11 cellular contexts compared by ENCODE assay signal in the genomic region with DNA sequence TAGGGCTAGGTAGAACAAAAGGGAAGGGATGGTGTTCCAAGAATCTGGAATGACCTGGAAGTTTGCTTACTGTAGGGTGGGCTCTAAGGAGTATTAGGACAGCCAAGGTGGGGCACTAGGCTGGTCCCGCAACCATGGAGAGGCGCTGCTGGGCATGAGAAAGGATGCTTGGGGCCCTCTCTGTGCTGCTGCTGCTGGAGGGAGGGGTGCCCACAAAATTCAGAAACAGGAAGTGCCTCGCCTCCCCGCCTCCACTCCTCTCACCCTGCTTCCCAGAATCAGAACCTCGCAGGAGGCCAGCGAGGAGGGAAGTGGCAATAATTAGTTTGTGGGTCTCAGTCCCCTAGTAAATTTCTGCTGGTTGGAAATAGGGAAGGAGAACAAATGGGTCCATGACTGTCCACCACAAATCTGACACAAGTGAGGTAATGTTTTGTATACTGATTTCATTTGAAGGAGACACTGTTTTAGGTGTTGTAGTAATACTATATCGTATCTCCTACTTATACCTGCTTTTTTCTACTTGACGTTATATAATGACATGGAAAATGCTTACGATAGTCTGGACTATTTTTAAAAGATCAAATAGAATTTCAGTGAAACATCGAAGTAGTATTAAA. TPM values are rescaled to one million over a fixed set of nuclear protein-coding genes. Genes with fewer than 3 reads are reported as not detected.
DNase-seq lines count a peak whose midpoint lies in the region; ATAC-seq and TF ChIP-seq lines count a peak whose summit lies in the region.
"Had no signal": no experiment of that assay in that cellular context is flagged by ENCODE, and none has a peak within 500 bp of the region (broad histone marks: within the 10 kb centered on the region; RNA-seq: fewer than 3 reads in every experiment).

No MANE protein-coding gene starts in this region.

- H4K91ac ChIP-seq in H9 (ENCODE audit: insufficient read length, low read depth, low read length): no peak overlapping the region

- no peak for TF ChIP-seq CTCF in H9 (conservative IDR thresholded peaks at IDR 0.05)

- H4K20me1 ChIP-seq in H9 (ENCODE audit: control insufficient read depth, insufficient read depth, insufficient read length): no peaks in the 10 kb centered on the region

- no peak overlapping the region for H2BK20ac ChIP-seq in H9 (ENCODE audit: low read depth, low read length, poor library complexity, severe bottlenecking)

- no peak overlapping the region for H3K14ac ChIP-seq in H9 (ENCODE audit: insufficient read depth, low read length)

- peak; percentile 22 for DNase-seq in OCI-M1 (lab: John Stamatoyannopoulos, UW)
- DNase-seq in activated CD4-positive, alpha-beta T cell treated with anti-CD3 and anti-CD28 coated beads, Interleukin-2, amount 50 U/mL, for 48 hours: peak; percentile 54 to 65
- DNase-seq in central memory CD4-positive, alpha-beta T cell: peak; percentile 21
- peak in 1 of 2 donors; percentile 57 for DNase-seq in stimulated activated effector memory CD8-positive, alpha-beta T cell treated with anti-CD3 and anti-CD28 coated beads, Interleukin-12 subunit alpha, Interleukin-12 subunit beta, amount 100 ng/mL, for 72 hours (ENCODE audit: low spot score in 2 of 2)
- DNase-seq in DMS 273 treated with DMSO at 0.1 percent for 48 hours (lab: John Stamatoyannopoulos, UW): no peak
- DNase-seq in middle frontal gyrus (ENCODE audit: extremely low spot score, low spot score): no peak
- no peak for DNase-seq in H9
- DNase-seq: NCI-H1105 treated with DMSO at 0.1 percent for 48 hours had no signal

- H3K79me1 ChIP-seq in H9 (ENCODE audit: insufficient read depth, low read depth, low read length, poor library complexity, severe bottlenecking): no peaks in the 10 kb centered on the region

- WGBS in H9 (ENCODE audit: extremely low coverage, insufficient read length, low lambda C conversion rate): no CpG with 5 or more reads among the region's 10 CpGs

- H2BK12ac ChIP-seq in H9 (ENCODE audit: insufficient read length, low read depth, low read length): no peak overlapping the region

- no peaks in the 10 kb centered on the region for H3K27me3 ChIP-seq in H9 (ENCODE audit: insufficient read depth, low read length)
- H3K27me3 ChIP-seq: vagina had no signal

- peak; percentile 73 for ATAC-seq in stimulated activated effector memory CD8-positive, alpha-beta T cell treated with anti-CD3 and anti-CD28 coated beads, Interleukin-12 subunit alpha, Interleukin-12 subunit beta, amount 100 ng/mL, for 72 hours
- no peak for ATAC-seq in HG03097 (IDR thresholded peaks at IDR 0.05; ENCODE audit: low FRiP score, unreplicated experiment)
- ATAC-seq: Panc1 had no signal

- peak overlapping the region; percentile 14 for H3K4me3 Mint-ChIP-seq in stimulated activated effector memory CD8-positive, alpha-beta T cell treated with anti-CD3 and anti-CD28 coated beads, Interleukin-12 subunit alpha, Interleukin-12 subunit beta, amount 100 ng/mL, for 72 hours
- H3K4me3 Mint-ChIP-seq in H9: no peak overlapping the region

- no peak overlapping the region for H2BK5ac ChIP-seq in H9 (ENCODE audit: insufficient read length, low read length)

- H3K4me2 ChIP-seq in H9 (ENCODE audit: insufficient read depth, insufficient read length, low read length): no peak overlapping the region

- no peaks in the 10 kb centered on the region for H3K9me3 ChIP-seq in H9 (ENCODE audit: control insufficient read depth, low read depth, low read length)
- H3K9me3 ChIP-seq: vagina had no signal

- no peak overlapping the region for H3T11ph ChIP-seq in H9 (ENCODE audit: low read length)

- H3K4me1 ChIP-seq in H9 (ENCODE audit: insufficient read depth, low read length): no peaks in the 10 kb centered on the region
- H3K4me1 ChIP-seq: vagina had no signal

- no peak overlapping the region for H3K18ac ChIP-seq in H9 (ENCODE audit: insufficient read length, low read depth, low read length)

- H3K79me2 ChIP-seq in H9 (ENCODE audit: insufficient read depth, low read length): no peaks in the 10 kb centered on the region

- H3K27me3 Mint-ChIP-seq in H9 (ENCODE audit: low read depth): no peaks in the 10 kb centered on the region

- no peak overlapping the region for H4K5ac ChIP-seq in H9 (ENCODE audit: insufficient read length, low read depth, low read length)

- H3K36me3 Mint-ChIP-seq in stimulated activated effector memory CD8-positive, alpha-beta T cell treated with anti-CD3 and anti-CD28 coated beads, Interleukin-12 subunit alpha, Interleukin-12 subunit beta, amount 100 ng/mL, for 72 hours: no peaks in the 10 kb centered on the region
- H3K36me3 Mint-ChIP-seq in H9 (ENCODE audit: insufficient read depth in 1 of 3, low read depth in 3 of 3): peaks cover 0 to 2% (median 0%) of the 10 kb centered on the region in 3 experiments; a peak in 2 of 7 replicates

- no peak overlapping the region for H2AFZ ChIP-seq in H9 (ENCODE audit: low read length)

- peak overlapping the region; percentile 85 for H3K27ac Mint-ChIP-seq in stimulated activated effector memory CD8-positive, alpha-beta T cell treated with anti-CD3 and anti-CD28 coated beads, Interleukin-12 subunit alpha, Interleukin-12 subunit beta, amount 100 ng/mL, for 72 hours
- no peak overlapping the region for H3K27ac Mint-ChIP-seq in H9

- H3K4me1 Mint-ChIP-seq in stimulated activated effector memory CD8-positive, alpha-beta T cell treated with anti-CD3 and anti-CD28 coated beads, Interleukin-12 subunit alpha, Interleukin-12 subunit beta, amount 100 ng/mL, for 72 hours: peaks cover 12% of the 10 kb centered on the region
- H3K4me1 Mint-ChIP-seq in H9: peaks cover 4 to 8% of the 10 kb centered on the region in 2 experiments

- H3K23me2 ChIP-seq in H9 (ENCODE audit: insufficient read length, low read depth, low read length, poor library complexity, severe bottlenecking): no peaks in the 10 kb centered on the region

- H3K9me3 Mint-ChIP-seq in stimulated activated effector memory CD8-positive, alpha-beta T cell treated with anti-CD3 and anti-CD28 coated beads, Interleukin-12 subunit alpha, Interleukin-12 subunit beta, amount 100 ng/mL, for 72 hours: no peaks in the 10 kb centered on the region
- peaks cover 0 to 3% of the 10 kb centered on the region in 2 experiments; a peak in 2 of 5 replicates for H3K9me3 Mint-ChIP-seq in H9

- H3K23ac ChIP-seq in H9 (ENCODE audit: insufficient read length, low read depth, low read length): no peak overlapping the region

- no peak overlapping the region for H2BK15ac ChIP-seq in H9 (ENCODE audit: low read depth, low read length)

- H3K9ac ChIP-seq in H9 (ENCODE audit: extremely low read depth, insufficient read length, low read length): no peak overlapping the region

- no peak overlapping the region for H3K56ac ChIP-seq in H9 (ENCODE audit: insufficient read length, low read depth, low read length)

- no peak overlapping the region for H3K4ac ChIP-seq in H9 (ENCODE audit: low read depth, low read length)

- H4K8ac ChIP-seq in H9 (replicated peaks; ENCODE audit: insufficient read length, low read depth, low read length): no peak overlapping the region

- no peak overlapping the region for H2BK120ac ChIP-seq in H9 (ENCODE audit: low read depth, low read length, poor library complexity, severe bottlenecking)

- H2AK5ac ChIP-seq in H9 (ENCODE audit: insufficient read length, low read length): no peak overlapping the region

- H3K27ac ChIP-seq in H9 (ENCODE audit: insufficient read length, low read depth, low read length): no peak overlapping the region
- H3K27ac ChIP-seq: vagina had no signal

RNA-seq across cellular contexts. Expression of a gene that starts 7.9 kb away (rescaled TPM):
- total RNA-seq in H9 (2021): 39.4 and 43.3 TPM in 2 replicates

Comparison
In these comparisons a context has a peak if more than half of its experiments do, and no peak if none do; other contexts are left out.
1. DNase-seq: peak in OCI-M1 (single experiment), activated CD4-positive, alpha-beta T cell treated with anti-CD3 and anti-CD28 coated beads, Interleukin-2, amount 50 U/mL, for 48 hours (2 of 2) and central memory CD4-positive, alpha-beta T cell (single experiment); none in DMS 273 treated with DMSO at 0.1 percent for 48 hours (single experiment), middle frontal gyrus (single experiment) and H9 (single experiment).